In genomic region chr5:80181618-80182211, GRCh38 we compare ENCODE assay signal across 8 cellular contexts.
A peak's percentile ranks its signal among the peaks of the same experiment; 100 is the strongest.
DNase-seq lines count a peak whose midpoint lies in the region; ATAC-seq and TF ChIP-seq lines count a peak whose summit lies in the region.

No MANE protein-coding gene starts in this region.

- TF ChIP-seq CTCF in SU-DHL-6 (IDR thresholded peaks at IDR 0.05; ENCODE audit: insufficient read depth, low read length, poor library complexity, severe bottlenecking) (no peak), stomach (IDR thresholded peaks at IDR 0.05) (no peak)

- no peak overlapping the region for H2AFZ ChIP-seq in SU-DHL-6 (ENCODE audit: low read depth, low read length, severe bottlenecking)

- no peaks in the 10 kb centered on the region for H3K27me3 ChIP-seq in SU-DHL-6 (ENCODE audit: low read length)
- H3K27me3 ChIP-seq in stomach = no peaks in the 10 kb centered on the region

- no peaks in the 10 kb centered on the region for H3K9me2 ChIP-seq in SU-DHL-6 (replicated peaks; ENCODE audit: insufficient read depth, low read length)

- H3K9me3 ChIP-seq in SU-DHL-6 (ENCODE audit: insufficient read depth, low read length) (no peaks in the 10 kb centered on the region), stomach (no peaks in the 10 kb centered on the region)

- peak overlapping the region; percentile 31 for H3K4me3 ChIP-seq in SU-DHL-6 (ENCODE audit: insufficient read depth, low read length, poor library complexity, severe bottlenecking)
- no peak overlapping the region for H3K4me3 ChIP-seq in stomach

- intact Hi-C loops in stomach (cut with DNase I; ENCODE audit: low total_unique reads) = loop anchor here (10.0 kb wide), 1 partner anchor 73 kb away; the partner anchor contains the start of gene SERINC5

- H3F3A ChIP-seq in SU-DHL-6 (ENCODE audit: insufficient read depth) = peaks cover 71% of the 10 kb centered on the region

- H3K4me2 ChIP-seq in SU-DHL-6 (ENCODE audit: low read depth, low read length, poor library complexity, severe bottlenecking) = peak overlapping the region; percentile 79

- peak; percentile 56 for DNase-seq in activated gamma-delta T cell treated with Interleukin-2 at 50 U/mL for 16 hours
- DNase-seq in activated gamma-delta T cell (lab: John Stamatoyannopoulos, UW) = no peak
- DNase-seq in epithelial cell of prostate (ENCODE audit: low read depth, low spot score) = peak; percentile 73
- DNase-seq in stomach = peak; percentile 91
- DNase-seq in NK-92 treated with Interleukin-12 subunit alpha and Interleukin-12 subunit beta, amount 100 ng/mL, for 24 hours (lab: John Stamatoyannopoulos, UW) = no peak

- ATAC-seq in HG02970 (IDR thresholded peaks at IDR 0.05; ENCODE audit: low FRiP score, unreplicated experiment) (no peak), GM19467 (IDR thresholded peaks at IDR 0.05; ENCODE audit: unreplicated experiment) (no peak)

- H3K27ac ChIP-seq in SU-DHL-6 (ENCODE audit: low read depth, low read length) = peak overlapping the region; percentile 99
- H3K27ac ChIP-seq in epithelial cell of prostate = peak overlapping the region; percentile 77
- peak overlapping the region; percentile 48 to 81 (median 79) for H3K27ac ChIP-seq in stomach

- no peak for TF ChIP-seq EP300 in stomach (IDR thresholded peaks at IDR 0.05)

- peak overlapping the region; percentile 58 for H3K9ac ChIP-seq in SU-DHL-6 (ENCODE audit: low read length)

- H3K36me3 ChIP-seq in SU-DHL-6 (ENCODE audit: low read length) = peaks cover 23% of the 10 kb centered on the region
- H3K36me3 ChIP-seq in stomach = peaks cover 0 to 11% (median 10%) of the 10 kb centered on the region in 4 donors

- peaks cover 39 to 70% (median 54%) of the 10 kb centered on the region in 4 donors for H3K4me1 ChIP-seq in stomach

- WGBS in stomach, 5 donors = 22 to 42% (median 33%) methylated on average over 5 of the region's 5 CpGs

- H4K20me1 ChIP-seq in SU-DHL-6 (ENCODE audit: low read depth, low read length) = no peaks in the 10 kb centered on the region

- no peak for TF ChIP-seq POLR2A in stomach (IDR thresholded peaks at IDR 0.05)

- peaks cover 68% of the 10 kb centered on the region for H3K79me2 ChIP-seq in SU-DHL-6 (ENCODE audit: insufficient read depth, low read length)

Comparison
In these comparisons a context has a peak if more than half of its experiments do, and no peak if none do; other contexts are left out.
1. DNase-seq: peak in activated gamma-delta T cell treated with Interleukin-2 at 50 U/mL for 16 hours (single experiment), epithelial cell of prostate (single experiment) and stomach (single experiment); none in activated gamma-delta T cell (single experiment) and NK-92 treated with Interleukin-12 subunit alpha and Interleukin-12 subunit beta, amount 100 ng/mL, for 24 hours (single experiment).
2. Peak in every context shown above with its lines, with median percentiles within 50 percentile points of each other: H3K27ac ChIP-seq.